ENCODE assay signal across 26 cellular contexts in genomic region chr9:89330513-89330912, GRCh38.
"Had no signal": no experiment of that assay in that cellular context is flagged by ENCODE, and none has a peak within 500 bp of the region (broad histone marks: within the 10 kb centered on the region; RNA-seq: fewer than 3 reads in every experiment).

No MANE protein-coding gene starts in this region.

- H3K4me3 Mint-ChIP-seq: immature natural killer cell, mesothelial cell of epicardium, naive B cell had no signal

- H3K4me2 ChIP-seq: hepatocyte had no signal

- H3K27ac Mint-ChIP-seq: mesothelial cell of epicardium, naive B cell had no signal

- H3K27me3 ChIP-seq: dorsolateral prefrontal cortex, esophagus squamous epithelium, gastrocnemius medialis, heart left ventricle, hepatocyte, left lung had no signal

- H3K4me1 ChIP-seq: esophagus squamous epithelium, gastrocnemius medialis, heart left ventricle, left lung, lower lobe of right lung had no signal

- H3K27ac ChIP-seq: coronary artery, dorsolateral prefrontal cortex, esophagus squamous epithelium, gastrocnemius medialis, heart left ventricle, hepatocyte, left lung, lower lobe of right lung had no signal

- DNase-seq: dermis blood vessel endothelial cell; dorsolateral prefrontal cortex; effector CD4-positive, alpha-beta T cell; effector memory CD4-positive, alpha-beta T cell; esophagus squamous epithelium; foreskin fibroblast; foreskin melanocyte; gastrocnemius medialis; glutamatergic neuron; heart left ventricle; hypothalamus; immature natural killer cell; islet precursor cell; kidney; kidney glomerular epithelial cell; left cardiac atrium; left lung; left ventricle myocardium superior; lower lobe of right lung; mesenchymal stem cell; mucosa of descending colon; naive B cell had no signal

- H2AFZ ChIP-seq: hepatocyte had no signal

- H3K27me3 Mint-ChIP-seq: naive B cell had no signal

- ATAC-seq: esophagus mucosa, gastrocnemius medialis, heart left ventricle, left cardiac atrium, left lung, left ventricle myocardium superior, lower lobe of right lung, mucosa of descending colon had no signal

- H3K9me3 ChIP-seq: esophagus squamous epithelium, gastrocnemius medialis, heart left ventricle, left lung, lower lobe of right lung, mucosa of descending colon had no signal

- H3K4me3 ChIP-seq: coronary artery, dorsolateral prefrontal cortex, esophagus squamous epithelium, gastrocnemius medialis, heart left ventricle, hepatocyte, left lung, lower lobe of right lung, mucosa of descending colon had no signal
